In genomic region chr6:21468487-21468886, GRCh38 we compare ENCODE assay signal across 22 cellular contexts.
"Had no signal": no experiment of that assay in that cellular context is flagged by ENCODE, and none has a peak within 500 bp of the region (broad histone marks: within the 10 kb centered on the region; RNA-seq: fewer than 3 reads in every experiment).

No MANE protein-coding gene starts in this region.

- DNase-seq: activated CD4-positive, alpha-beta T cell treated with anti-CD3 and anti-CD28 coated beads for 1 hour; activated CD4-positive, alpha-beta T cell treated with anti-CD3 and anti-CD28 coated beads, Interleukin-2, amount 50 U/mL, for 1 hour; activated gamma-delta T cell treated with Interleukin-2 at 50 U/mL for 16 hours; activated T-cell treated with anti-CD3 and anti-CD28 coated beads, Interleukin-2, amount 50 U/mL, for 1 hour; aorta; brain microvascular endothelial cell; caudate nucleus; effector CD4-positive, alpha-beta T cell; erythroblast; foreskin fibroblast; natural killer cell; ovary; right cardiac atrium; stimulated activated CD4-positive, alpha-beta T cell treated with anti-CD3 and anti-CD28 coated beads, Interleukin-4, amount 100 ng/mL, for 24 hours; stimulated activated naive CD4-positive, alpha-beta T cell treated with Interleukin-2 at 50 U/mL for 16 hours; upper lobe of right lung; WERI-Rb-1 had no signal

- H3K27ac ChIP-seq: brain microvascular endothelial cell, neutrophil, ovary, upper lobe of right lung, WERI-Rb-1 had no signal

- H3K4me1 Mint-ChIP-seq: activated naive CD4-positive, alpha-beta T cell treated with anti-CD3 and anti-CD28 coated beads, Interleukin-2, amount 50 U/mL, for 24 hours; natural killer cell had no signal

- H3K9me3 ChIP-seq: neutrophil, ovary, upper lobe of right lung had no signal

- H3K36me3 ChIP-seq: brain microvascular endothelial cell, neutrophil, ovary, upper lobe of right lung, WERI-Rb-1 had no signal

- H3K27me3 Mint-ChIP-seq: dendritic cell treated with granulocyte-macrophage colony-stimulating factor and Interleukin-4, amounts not matched to agents 40 ng/mL and 50 ng/mL, for 4 days had no signal

- H3K36me3 Mint-ChIP-seq: activated naive CD4-positive, alpha-beta T cell treated with anti-CD3 and anti-CD28 coated beads, Interleukin-2, amount 50 U/mL, for 24 hours; natural killer cell had no signal

- H3K4me3 ChIP-seq: lung, ovary, upper lobe of right lung had no signal

- H3K4me3 Mint-ChIP-seq: activated naive CD4-positive, alpha-beta T cell treated with anti-CD3 and anti-CD28 coated beads, Interleukin-2, amount 50 U/mL, for 24 hours; dendritic cell treated with granulocyte-macrophage colony-stimulating factor and Interleukin-4, amounts not matched to agents 40 ng/mL and 50 ng/mL, for 4 days; natural killer cell; T-helper 2 cell treated with Interferon-gamma antibody and Interleukin-4, amounts not matched to agents 5 μg/mL and 100 μg/mL, for 36 hours had no signal

- ATAC-seq: natural killer cell, right cardiac atrium, upper lobe of right lung had no signal

- H3K27ac Mint-ChIP-seq: activated naive CD4-positive, alpha-beta T cell treated with anti-CD3 and anti-CD28 coated beads, Interleukin-2, amount 50 U/mL, for 24 hours; dendritic cell treated with granulocyte-macrophage colony-stimulating factor and Interleukin-4, amounts not matched to agents 40 ng/mL and 50 ng/mL, for 4 days; natural killer cell; T-helper 2 cell treated with Interferon-gamma antibody and Interleukin-4, amounts not matched to agents 5 μg/mL and 100 μg/mL, for 36 hours had no signal

- H3K9me3 Mint-ChIP-seq: activated naive CD4-positive, alpha-beta T cell treated with anti-CD3 and anti-CD28 coated beads, Interleukin-2, amount 50 U/mL, for 24 hours; dendritic cell treated with granulocyte-macrophage colony-stimulating factor and Interleukin-4, amounts not matched to agents 40 ng/mL and 50 ng/mL, for 4 days; natural killer cell; T-helper 2 cell treated with Interferon-gamma antibody and Interleukin-4, amounts not matched to agents 5 μg/mL and 100 μg/mL, for 36 hours had no signal

- H3K4me1 ChIP-seq: upper lobe of right lung had no signal

- H3K27me3 ChIP-seq: brain microvascular endothelial cell, neutrophil, ovary, upper lobe of right lung had no signal
